ENCODE assay signal across 8 cellular contexts in genomic region chr12:1595026-1595561, GRCh38. TPM values are rescaled to one million over a fixed set of nuclear protein-coding genes. Genes with fewer than 3 reads are reported as not detected.
A peak's percentile ranks its signal among the peaks of the same experiment; 100 is the strongest.
DNase-seq lines count a peak whose midpoint lies in the region; ATAC-seq, FAIRE-seq and TF ChIP-seq lines count a peak whose summit lies in the region.

No MANE protein-coding gene starts in this region.

- no TSS peak for BruUV-seq in GM12878 (replicated peaks; lab: Mats Ljungman, UMichigan)

- no peaks in the 10 kb centered on the region for H4K20me1 ChIP-seq in GM12878 (ENCODE audit: control insufficient read depth, insufficient read depth)

- peak overlapping the region; percentile 73 for H2AFZ ChIP-seq in GM12878 (ENCODE audit: control insufficient read depth, low read depth, low read length)

- H3K27me3 ChIP-seq in GM12878 (replicated peaks in 1 of 2; ENCODE audit: control insufficient read depth in 2 of 2, insufficient read depth in 2 of 2, low read length in 1 of 2) = no peaks in the 10 kb centered on the region
- no peaks in the 10 kb centered on the region for H3K27me3 ChIP-seq in suprapubic skin

- no peak for TF ChIP-seq POLR2A in GM12878 (IDR thresholded peaks at IDR 0.05; ENCODE audit: low read depth, low read length)
- TF ChIP-seq POLR2A in suprapubic skin (IDR thresholded peaks at IDR 0.05) = no peak

- RAD21 ChIA-PET in GM12878 (lab: Charles Lee; ENCODE audit: unreplicated experiment) = no interaction called here

- intact Hi-C loops in GM12878 (cut with micrococcal nuclease; ENCODE audit: unreplicated experiment) = no loop called here
- intact Hi-C loops in left colon (cut with DNase I, micrococcal nuclease) = no loop called here

- WGBS in GM12878 (ENCODE audit: insufficient coverage, insufficient replicate concordance, low lambda C conversion rate, missing lambda C conversion rate) = 26% methylated on average over 19 of the region's 19 CpGs
- WGBS in suprapubic skin = 10% methylated on average over 19 of the region's 19 CpGs

- POLR2A ChIA-PET in GM12878 (lab: Charles Lee) = no interaction called here

- peaks cover 38% of the 10 kb centered on the region for H3K79me2 ChIP-seq in GM12878 (ENCODE audit: control insufficient read depth, insufficient read depth, low read length)

- in situ Hi-C loops in GM12878 (cut with MboI) = no loop called here

- no peaks in the 10 kb centered on the region for H3K36me3 ChIP-seq in GM12878 (ENCODE audit: control insufficient read depth in 2 of 2, insufficient read depth in 2 of 2, low read length in 1 of 2)
- no peaks in the 10 kb centered on the region for H3K36me3 ChIP-seq in suprapubic skin

- peak overlapping the region; percentile 16 for H3K9ac ChIP-seq in GM12878 (ENCODE audit: control insufficient read depth, insufficient read depth, low read length)

- TF ChIP-seq CTCF in GM12878 (IDR thresholded peaks at IDR 0.05 in 2 of 3, conservative IDR thresholded peaks at IDR 0.05 in 1 of 3; ENCODE audit: control insufficient read depth in 2 of 3, extremely low read depth in 1 of 3, insufficient read depth in 1 of 3, low read depth in 3 of 3, low read length in 3 of 3) (no peak), suprapubic skin (IDR thresholded peaks at IDR 0.05) (no peak)

- peak; percentile 1 for ATAC-seq in HG02840 (IDR thresholded peaks at IDR 0.05; ENCODE audit: low FRiP score, unreplicated experiment)
- no peak for ATAC-seq in GM12878
- ATAC-seq in left colon = peak; percentile 10
- no peak for ATAC-seq in HG03442 (IDR thresholded peaks at IDR 0.05; ENCODE audit: unreplicated experiment)

- no peak for TF ChIP-seq RAD21 in GM12878 (IDR thresholded peaks at IDR 0.05; ENCODE audit: insufficient read depth, low read depth, low read length)

- H3K9me3 ChIP-seq in GM12878 (replicated peaks; ENCODE audit: control insufficient read depth, insufficient read depth, low read length) (no peaks in the 10 kb centered on the region), suprapubic skin (no peaks in the 10 kb centered on the region)

- H3K4me2 ChIP-seq in GM12878 (ENCODE audit: control insufficient read depth, insufficient read depth) = peak overlapping the region; percentile 84

- H3K27ac ChIP-seq in GM12878 (ENCODE audit: control insufficient read depth, insufficient read depth) (peak overlapping the region; percentile 34; the same call in 1 of the 2 replicates), suprapubic skin (peak overlapping the region; percentile 96)

- TF ChIP-seq EP300 in GM12878 (IDR thresholded peaks at IDR 0.05; ENCODE audit: borderline replicate concordance in 1 of 2, control insufficient read depth in 1 of 2, low read depth in 2 of 2, low read length in 2 of 2) (no peak), suprapubic skin (IDR thresholded peaks at IDR 0.05) (no peak)

- H3K4me3 ChIP-seq in GM12878 (peak overlapping the region; percentile 79), suprapubic skin (peak overlapping the region; percentile 90)

- DNase-seq in Ammon's horn (ENCODE audit: low spot score) (peak; percentile 75), GM12878 (ENCODE audit: low read depth, low spot score) (no peak), left colon (peak in 1 of 2 donors; percentile 55), suprapubic skin (ENCODE audit: low spot score in 2 of 2) (no peak), NCI-H345 (lab: John Stamatoyannopoulos, UW) (no peak), H4 (ENCODE audit: low spot score) (no peak)

- peaks cover 11% of the 10 kb centered on the region for H3K4me1 ChIP-seq in GM12878 (ENCODE audit: control insufficient read depth, insufficient read depth, low read length)
- peaks cover 48% of the 10 kb centered on the region for H3K4me1 ChIP-seq in suprapubic skin

- FAIRE-seq in GM12878 (lab: Jason Lieb, UNC) = no peak

- SMC1A ChIA-PET in GM12878 (lab: Charles Lee; ENCODE audit: uncharacterized antibody, unreplicated experiment) = interaction anchor here (0.8 to 1.1 kb wide), 2 partner anchors 8 to 78 kb away, joined by 3 read pairs; no protein-coding TSS in a partner anchor

- CTCF ChIA-PET in GM12878 (lab: Yijun Ruan, JAX) = interaction anchor here (1.3 to 4.1 kb wide), 2 partner anchors 11 to 477 kb away, joined by 3 to 31 read pairs; no protein-coding TSS in a partner anchor

TF ChIP-seq in GM12878, 131 proteins besides CTCF, POLR2A, EP300 and RAD21 (continues in another document):
- no peak for TF ChIP-seq PAX8 (IDR thresholded peaks at IDR 0.05)
- 0 out of 4 replicates have a peak, but pooled peaks of 1 of the 2 experiments have one; percentile 12 for TF ChIP-seq IKZF2 (IDR thresholded peaks at IDR 0.05)
- no peak for TF ChIP-seq SIN3A (IDR thresholded peaks at IDR 0.05; ENCODE audit: low read depth, low read length)
- TF ChIP-seq, protein P1, sequence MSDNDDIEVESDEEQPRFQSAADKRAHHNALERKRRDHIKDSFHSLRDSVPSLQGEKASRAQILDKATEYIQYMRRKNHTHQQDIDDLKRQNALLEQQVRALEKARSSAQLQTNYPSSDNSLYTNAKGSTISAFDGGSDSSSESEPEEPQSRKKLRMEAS (IDR thresholded peaks at IDR 0.05; ENCODE audit: low read depth, low read length) = no peak
- TF ChIP-seq ZSCAN29 (IDR thresholded peaks at IDR 0.05) = no peak
- no peak for TF ChIP-seq ZNF274 (IDR thresholded peaks at IDR 0.05; ENCODE audit: insufficient read depth, insufficient read length)
- TF ChIP-seq, protein P2, sequence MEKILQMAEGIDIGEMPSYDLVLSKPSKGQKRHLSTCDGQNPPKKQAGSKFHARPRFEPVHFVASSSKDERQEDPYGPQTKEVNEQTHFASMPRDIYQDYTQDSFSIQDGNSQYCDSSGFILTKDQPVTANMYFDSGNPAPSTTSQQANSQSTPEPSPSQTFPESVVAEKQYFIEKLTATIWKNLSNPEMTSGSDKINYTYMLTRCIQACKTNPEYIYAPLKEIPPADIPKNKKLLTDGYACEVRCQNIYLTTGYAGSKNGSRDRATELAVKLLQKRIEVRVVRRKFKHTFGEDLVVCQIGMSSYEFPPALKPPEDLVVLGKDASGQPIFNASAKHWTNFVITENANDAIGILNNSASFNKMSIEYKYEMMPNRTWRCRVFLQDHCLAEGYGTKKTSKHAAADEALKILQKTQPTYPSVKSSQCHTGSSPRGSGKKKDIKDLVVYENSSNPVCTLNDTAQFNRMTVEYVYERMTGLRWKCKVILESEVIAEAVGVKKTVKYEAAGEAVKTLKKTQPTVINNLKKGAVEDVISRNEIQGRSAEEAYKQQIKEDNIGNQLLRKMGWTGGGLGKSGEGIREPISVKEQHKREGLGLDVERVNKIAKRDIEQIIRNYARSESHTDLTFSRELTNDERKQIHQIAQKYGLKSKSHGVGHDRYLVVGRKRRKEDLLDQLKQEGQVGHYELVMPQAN (conservative IDR thresholded peaks at IDR 0.05) = no peak
- TF ChIP-seq, protein P3, sequence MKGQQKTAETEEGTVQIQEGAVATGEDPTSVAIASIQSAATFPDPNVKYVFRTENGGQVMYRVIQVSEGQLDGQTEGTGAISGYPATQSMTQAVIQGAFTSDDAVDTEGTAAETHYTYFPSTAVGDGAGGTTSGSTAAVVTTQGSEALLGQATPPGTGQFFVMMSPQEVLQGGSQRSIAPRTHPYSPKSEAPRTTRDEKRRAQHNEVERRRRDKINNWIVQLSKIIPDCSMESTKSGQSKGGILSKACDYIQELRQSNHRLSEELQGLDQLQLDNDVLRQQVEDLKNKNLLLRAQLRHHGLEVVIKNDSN (IDR thresholded peaks at IDR 0.05; ENCODE audit: borderline replicate concordance, extremely low read length, insufficient read depth, low read depth, low read length) = no peak
- TF ChIP-seq NBN (IDR thresholded peaks at IDR 0.05) = peak; percentile 71

RNA-seq across cellular contexts. Expression of gene FBXL14, which starts 0.7 kb away (rescaled TPM):
- 18.2 and 19.2 TPM in 2 replicates for total RNA-seq in GM12878 (2013; cell fraction: nucleolus; rRNA removed)
- 11.8 and 12.8 TPM in 2 replicates for total RNA-seq in GM12878 (2014; rRNA removed)
- total RNA-seq in GM12878 (2014; rRNA removed; fragmentation: Illumina TruSeq; extraction: Trizol) = 3.2 and 4.0 TPM in 2 replicates
- 18.8 and 19.0 TPM in 2 replicates for total RNA-seq in GM12878 (2021)
- 1.8 TPM for polyA plus RNA-seq in GM12878 (2011; ENCODE audit: low read depth)
- 5.6 and 12.8 TPM in 2 replicates for polyA plus RNA-seq in GM12878 (2011; rRNA removed)
- 19.6 and 30.9 TPM in 2 replicates for polyA plus RNA-seq in GM12878 (2011; cell fraction: cytosol; rRNA removed)
- 19.0 and 20.7 TPM in 2 replicates for polyA plus RNA-seq in GM12878 (2011; cell fraction: nucleus; rRNA removed)
- 5.9 and 6.4 TPM in 2 replicates for polyA plus RNA-seq in GM12878 (2012)
- 0.19 and 1.4 TPM in 2 replicates for polyA plus RNA-seq in GM12878 (2014; fragmentation: Illumina TruSeq; extraction: Trizol)
- under 1 TPM; 0.44 to 0.64 TPM for polyA plus RNA-seq in GM12878 (2014; fragmentation: Nextera tagmentation; extraction: Ambion mirVana)
- polyA plus RNA-seq in GM12878 (2014; rRNA removed) = 16.8 and 19.0 TPM in 2 replicates
- polyA plus RNA-seq in GM12878 (2016; fragmentation: Nextera tagmentation; extraction: Ambion mirVana) = 1 to 10 TPM; 1.1 to 1.7 TPM
- 27.5 and 47.9 TPM in 2 replicates for polyA minus RNA-seq in GM12878 (2011; rRNA and poly(A)+ RNA removed)
- polyA minus RNA-seq in GM12878 (2011; cell fraction: cytosol; rRNA and poly(A)+ RNA removed) = 17.4 and 24.5 TPM in 2 replicates
- 19.8 and 30.3 TPM in 2 replicates for polyA minus RNA-seq in GM12878 (2011; cell fraction: nucleus; rRNA and poly(A)+ RNA removed)
- 10 to 100 TPM; 32.6 to 40.8 TPM for total RNA-seq in left colon
- 10 to 100 TPM in 1 of 4 donors, 1 to 10 TPM in 3; 5.4 to 12.4 (median 7.6) TPM for total RNA-seq in suprapubic skin
- 5.3 and 6.1 TPM in 2 replicates for total RNA-seq in H4 (2014; rRNA removed; shearing (Covaris generic))

RNA-seq across cellular contexts. Expression of gene WNT5B, which starts 33.9 kb away (rescaled TPM):
- total RNA-seq in GM12878 (2013; cell fraction: nucleolus; rRNA removed) = 2.7 and 3.6 TPM in 2 replicates
- total RNA-seq in GM12878 (2014; rRNA removed) = 13.6 and 15.8 TPM in 2 replicates
- 6.4 and 7.5 TPM in 2 replicates for total RNA-seq in GM12878 (2014; rRNA removed; fragmentation: Illumina TruSeq; extraction: Trizol)
- 15.4 and 18.3 TPM in 2 replicates for total RNA-seq in GM12878 (2021)
- polyA plus RNA-seq in GM12878 (2011; ENCODE audit: low read depth) = 1.7 TPM
- 2.4 and 4.8 TPM in 2 replicates for polyA plus RNA-seq in GM12878 (2011; rRNA removed)
- 5.6 and 7.3 TPM in 2 replicates for polyA plus RNA-seq in GM12878 (2011; cell fraction: cytosol; rRNA removed)
- 8.0 and 9.6 TPM in 2 replicates for polyA plus RNA-seq in GM12878 (2011; cell fraction: nucleus; rRNA removed)
- 2.7 and 5.2 TPM in 2 replicates for polyA plus RNA-seq in GM12878 (2012)
- 5.1 and 6.0 TPM in 2 replicates for polyA plus RNA-seq in GM12878 (2014; fragmentation: Illumina TruSeq; extraction: Trizol)
- polyA plus RNA-seq in GM12878 (2014; fragmentation: Nextera tagmentation; extraction: Ambion mirVana) = 1 to 10 TPM in 1 of 2 experiments, under 1 TPM in 1; 0.45 to 1.6 TPM
- 9.7 and 11.4 TPM in 2 replicates for polyA plus RNA-seq in GM12878 (2014; rRNA removed)
- polyA plus RNA-seq in GM12878 (2016; fragmentation: Nextera tagmentation; extraction: Ambion mirVana) = 1 to 10 TPM; 1.5 to 2.8 TPM
- polyA minus RNA-seq in GM12878 (2011; rRNA and poly(A)+ RNA removed) = 3.7 and 12.1 TPM in 2 replicates
- polyA minus RNA-seq in GM12878 (2011; cell fraction: cytosol; rRNA and poly(A)+ RNA removed) = 2.9 and 3.7 TPM in 2 replicates
- 2.3 and 6.7 TPM in 2 replicates for polyA minus RNA-seq in GM12878 (2011; cell fraction: nucleus; rRNA and poly(A)+ RNA removed)
- 1 to 10 TPM; 4.5 to 9.4 TPM for total RNA-seq in left colon
- total RNA-seq in suprapubic skin = 10 to 100 TPM in 1 of 4 donors, 1 to 10 TPM in 3; 7.3 to 12.8 (median 8.3) TPM
- 3.8 and 6.4 TPM in 2 replicates for total RNA-seq in H4 (2014; rRNA removed; shearing (Covaris generic))

Comparison
In these comparisons a context has a peak if more than half of its experiments do, and no peak if none do; other contexts are left out.
1. ATAC-seq: peak in HG02840 (single experiment) and left colon (single experiment); none in GM12878 (single experiment) and HG03442 (single experiment).